20 cellular contexts compared by ENCODE assay signal in genomic region chr12:117388865-117389508, GRCh38. TPM values are rescaled to one million over a fixed set of nuclear protein-coding genes. Genes with fewer than 3 reads are reported as not detected.
"Had no signal": no experiment of that assay in that cellular context is flagged by ENCODE, and none has a peak within 500 bp of the region (broad histone marks: within the 10 kb centered on the region; RNA-seq: fewer than 3 reads in every experiment).

No MANE protein-coding gene starts in this region.

- ATAC-seq: activated CD8-positive, alpha-beta T cell treated with anti-CD3 and anti-CD28 coated beads for 36 hours; activated T-cell treated with anti-CD3 and anti-CD28 coated beads, Interleukin-2, amount 50 U/mL, for 72 hours; natural killer cell treated with Interleukin-12 subunit alpha and Interleukin-12 subunit beta and Interleukin-15 and Interleukin-18, amount 100 ng/mL, for 72 hours; right lobe of liver had no signal

- DNase-seq: activated B cell treated with CpG ODN at 0.5 μM for 24 hours; activated CD4-positive, alpha-beta T cell treated with anti-CD3 and anti-CD28 coated beads for 48 hours; activated CD8-positive, alpha-beta T cell treated with anti-CD3 and anti-CD28 coated beads for 36 hours; activated gamma-delta T cell; activated naive CD8-positive, alpha-beta T cell treated with anti-CD3 and anti-CD28 coated beads, Interleukin-2, amount 10 ng/mL, durations not matched to agents 7 days and 5 days; activated T-cell treated with anti-CD3 and anti-CD28 coated beads, Interleukin-2, amount 50 U/mL, for 72 hours; brain microvascular endothelial cell; cortex of kidney; effector CD8-positive, alpha-beta T cell; esophagus squamous epithelium; immature natural killer cell; psoas muscle; right lobe of liver; stimulated activated CD4-positive, alpha-beta T cell treated with anti-CD3 and anti-CD28 coated beads, Interleukin-4, amount 100 ng/mL, for 4 hours; stimulated activated CD8-positive, alpha-beta memory T cell treated with anti-CD3 and anti-CD28 coated beads, Interleukin-4, amount 100 ng/mL, for 48 hours; stimulated activated naive CD4-positive, alpha-beta T cell treated with Interleukin-2 at 50 U/mL for 16 hours had no signal

RNA-seq across cellular contexts. Expression of gene NOS1, which starts 27.6 kb away (rescaled TPM):
- total RNA-seq: activated B cell treated with CpG ODN at 0.5 μM for 24 hours; activated CD8-positive, alpha-beta T cell treated with anti-CD3 and anti-CD28 coated beads for 36 hours; activated naive CD8-positive, alpha-beta T cell treated with anti-CD3 and anti-CD28 coated beads, Interleukin-2, amount 10 ng/mL, durations not matched to agents 7 days and 5 days; activated T-cell treated with anti-CD3 and anti-CD28 coated beads, Interleukin-2, amount 50 U/mL, for 72 hours; endothelial cell of umbilical vein; fibroblast of villous mesenchyme; natural killer cell treated with Interleukin-12 subunit alpha and Interleukin-12 subunit beta and Interleukin-15 and Interleukin-18, amount 100 ng/mL, for 72 hours; osteoblast had no signal
